ENCODE assay signal across 22 cellular contexts in genomic region chr21:14900611-14901010, GRCh38.
DNase-seq lines count a peak whose midpoint lies in the region; ATAC-seq, FAIRE-seq and TF ChIP-seq lines count a peak whose summit lies in the region.
"Had no signal": no experiment of that assay in that cellular context is flagged by ENCODE, and none has a peak within 500 bp of the region (broad histone marks: within the 10 kb centered on the region; RNA-seq: fewer than 3 reads in every experiment).

No MANE protein-coding gene starts in this region.

- H3K4ac ChIP-seq in H1 (replicated peaks; ENCODE audit: insufficient read length, low read depth, low read length) (no peak overlapping the region), mesendoderm (ENCODE audit: low read depth, low read length) (peak overlapping the region; percentile 71)

- H2AFZ ChIP-seq in H1 (ENCODE audit: low read length), result 0 out of 2 replicates have a peak overlapping the region, but pooled peaks have one; percentile 55

- FAIRE-seq in H1 (lab: Jason Lieb, UNC), result no peak

- H4K5ac ChIP-seq in H1 (ENCODE audit: insufficient read length, low read depth, low read length) (no peak overlapping the region), mesendoderm (ENCODE audit: low read length) (no peak overlapping the region)

- H3K23ac ChIP-seq in H1 (ENCODE audit: insufficient read length), result no peak overlapping the region
- H3K23ac ChIP-seq in mesendoderm (ENCODE audit: low read length), result no peak overlapping the region

- H3K79me2 ChIP-seq in H1 (ENCODE audit: control insufficient read depth in 1 of 2, insufficient read depth in 2 of 2, low read length in 2 of 2) (no peaks in the 10 kb centered on the region), mesendoderm (ENCODE audit: control insufficient read depth, insufficient read depth, low read length) (no peaks in the 10 kb centered on the region)

- H4K91ac ChIP-seq in H1 (replicated peaks; ENCODE audit: insufficient read length, low read length), result no peak overlapping the region

- no peak overlapping the region for H2BK12ac ChIP-seq in H1 (ENCODE audit: low read depth, low read length)

- TF ChIP-seq CTCF in H1 (IDR thresholded peaks at IDR 0.05; ENCODE audit: control extremely low read depth in 1 of 3, insufficient read depth in 1 of 3, low read depth in 1 of 3, low read length in 3 of 3), result no peak
- no peak for TF ChIP-seq CTCF in esophagus muscularis mucosa (IDR thresholded peaks at IDR 0.05)

- H2BK5ac ChIP-seq in H1 (ENCODE audit: low read depth, low read length) (no peak overlapping the region), mesendoderm (ENCODE audit: low read length) (no peak overlapping the region)

- H3K23me2 ChIP-seq in H1 (ENCODE audit: low read depth, low read length), result no peaks in the 10 kb centered on the region

- TF ChIP-seq POLR2A in H1 (IDR thresholded peaks at IDR 0.05; ENCODE audit: control extremely low read depth in 1 of 2, low read depth in 2 of 2, low read length in 2 of 2) (no peak), esophagus muscularis mucosa (IDR thresholded peaks at IDR 0.05; ENCODE audit: low read depth) (no peak)

- ATAC-seq in HG02623 (IDR thresholded peaks at IDR 0.05; ENCODE audit: unreplicated experiment), result no peak
- ATAC-seq: gastroesophageal sphincter, lower lobe of right lung, right cardiac atrium had no signal

- H2BK20ac ChIP-seq in H1 (ENCODE audit: low read length), result no peak overlapping the region

- no peak overlapping the region for H3K27ac ChIP-seq in H1 (ENCODE audit: low read depth, low read length)
- H3K27ac ChIP-seq in mesendoderm (ENCODE audit: low read depth, low read length), result no peak overlapping the region
- no peak overlapping the region for H3K27ac ChIP-seq in esophagus muscularis mucosa (replicated peaks in 1 of 4)
- H3K27ac ChIP-seq: gastroesophageal sphincter, lower lobe of right lung, thyroid gland had no signal

- no peaks in the 10 kb centered on the region for H3K36me3 ChIP-seq in H1 (ENCODE audit: control insufficient read depth in 2 of 4, insufficient read depth in 4 of 4, low read length in 3 of 4)
- no peaks in the 10 kb centered on the region for H3K36me3 ChIP-seq in mesendoderm (ENCODE audit: control insufficient read depth, insufficient read depth, low read length)
- H3K36me3 ChIP-seq in esophagus muscularis mucosa, result no peaks in the 10 kb centered on the region
- H3K36me3 ChIP-seq: BE2C, gastroesophageal sphincter, HAP-1, lower lobe of right lung, thyroid gland had no signal

- WGBS in H1 (ENCODE audit: extremely low coverage in 1 of 2, insufficient coverage in 1 of 2, insufficient read length in 1 of 2, insufficient replicate concordance in 2 of 2, low coverage in 1 of 2, low lambda C conversion rate in 2 of 2, missing lambda C conversion rate in 1 of 2), 2 experiments, result 87% methylated on average over 1 of the region's 1 CpG; no CpG with 5 or more reads in 1 of the 2 experiments
- WGBS in mesendoderm (ENCODE audit: extremely low coverage, insufficient coverage, low lambda C conversion rate), result no CpG with 5 or more reads among the region's 1 CpG
- 59% methylated on average over 1 of the region's 1 CpG for WGBS in esophagus muscularis mucosa

- H3K4me2 ChIP-seq in H1 (ENCODE audit: insufficient read depth in 1 of 2, low read depth in 2 of 2, low read length in 2 of 2) (no peak overlapping the region), mesendoderm (ENCODE audit: low read length) (no peak overlapping the region)

- intact Hi-C loops in esophagus muscularis mucosa (cut with DNase I), result no loop called here

- no peak for TF ChIP-seq EP300 in H1 (IDR thresholded peaks at IDR 0.05; ENCODE audit: borderline replicate concordance in 1 of 2, low read depth in 2 of 2, low read length in 2 of 2)
- TF ChIP-seq EP300 in esophagus muscularis mucosa (IDR thresholded peaks at IDR 0.05), result no peak

- H3K27me3 ChIP-seq in H1 (replicated peaks in 1 of 4; ENCODE audit: control insufficient read depth in 3 of 4, extremely low read depth in 1 of 4, insufficient read depth in 3 of 4, low read length in 3 of 4) (no peaks in the 10 kb centered on the region), mesendoderm (ENCODE audit: insufficient read depth, low read length, poor library complexity) (no peaks in the 10 kb centered on the region), esophagus muscularis mucosa (no peaks in the 10 kb centered on the region)
- H3K27me3 ChIP-seq: BE2C, gastroesophageal sphincter, thyroid gland had no signal

- H3K4me3 ChIP-seq in H1 (ENCODE audit: extremely low read depth in 1 of 4, insufficient read depth in 2 of 4, low read depth in 3 of 4, low read length in 4 of 4) (no peak overlapping the region), mesendoderm (ENCODE audit: low read length) (no peak overlapping the region), esophagus muscularis mucosa (no peak overlapping the region)
- H3K4me3 ChIP-seq: gastroesophageal sphincter, HAP-1, lower lobe of right lung, thyroid gland had no signal

- no peak overlapping the region for H3K9ac ChIP-seq in H1 (replicated peaks in 1 of 4; ENCODE audit: extremely low read depth in 1 of 4, low read depth in 3 of 4, low read length in 3 of 4)
- H3K9ac ChIP-seq in mesendoderm (ENCODE audit: low read length), result no peak overlapping the region

- no peak overlapping the region for H4K8ac ChIP-seq in H1 (ENCODE audit: extremely low read depth, insufficient read depth, low read length)
- no peak overlapping the region for H4K8ac ChIP-seq in mesendoderm (ENCODE audit: low read depth, low read length)

- H3K79me1 ChIP-seq in H1 (ENCODE audit: low read depth, low read length) (no peaks in the 10 kb centered on the region), mesendoderm (ENCODE audit: low read length) (no peaks in the 10 kb centered on the region)

- H3K4me1 ChIP-seq in H1 (replicated peaks in 1 of 4; ENCODE audit: control insufficient read depth in 3 of 4, insufficient read depth in 4 of 4, low read length in 3 of 4) (no peaks in the 10 kb centered on the region), mesendoderm (ENCODE audit: control insufficient read depth, low read depth, low read length) (no peaks in the 10 kb centered on the region), esophagus muscularis mucosa (no peaks in the 10 kb centered on the region)
- H3K4me1 ChIP-seq: gastroesophageal sphincter, HAP-1, lower lobe of right lung, thyroid gland had no signal

- CTCF ChIA-PET in H1 (lab: Charles Lee; ENCODE audit: partially characterized antibody), result no interaction called here

- DNase-seq in EL (peak; percentile 45), LHCN-M2 (ENCODE audit: low read depth) (peak; percentile 59), H1 (ENCODE audit: low read depth in 1 of 2, low spot score in 2 of 2) (no peak), mesendoderm (no peak), esophagus muscularis mucosa (ENCODE audit: extremely low spot score) (no peak), NCI-H69 (lab: John Stamatoyannopoulos, UW) (no peak), SW 1271 (lab: John Stamatoyannopoulos, UW) (no peak)
- DNase-seq: activated CD4-positive, alpha-beta T cell treated with anti-CD3 and anti-CD28 coated beads for 1 hour; activated CD8-positive, alpha-beta memory T cell treated with anti-CD3 and anti-CD28 coated beads, Interleukin-2, amount 50 U/mL, for 4 hours; BE2C; Calu3; effector memory CD4-positive, alpha-beta T cell; lower lobe of right lung; NCI-H1436 treated with DMSO at 0.1 percent for 48 hours; NK-92 treated with Interleukin-12 subunit alpha and Interleukin-12 subunit beta, amount 100 ng/mL, for 24 hours; right cardiac atrium; SHP77; stimulated activated CD4-positive, alpha-beta T cell treated with anti-CD3 and anti-CD28 coated beads, Interleukin-2, amount 100 ng/mL, for 48 hours; thyroid gland had no signal

- no peak for TF ChIP-seq RAD21 in H1 (IDR thresholded peaks at IDR 0.05 in 1 of 2, conservative IDR thresholded peaks at IDR 0.05 in 1 of 2; ENCODE audit: low read depth in 2 of 2, low read length in 2 of 2)

- H2BK15ac ChIP-seq in H1 (ENCODE audit: low read length), result no peak overlapping the region
- no peak overlapping the region for H2BK15ac ChIP-seq in mesendoderm (replicated peaks; ENCODE audit: low read depth)

- no peak overlapping the region for H2BK120ac ChIP-seq in H1 (replicated peaks; ENCODE audit: low read depth, low read length)
- no peak overlapping the region for H2BK120ac ChIP-seq in mesendoderm (ENCODE audit: low read depth, low read length)

- H2AK5ac ChIP-seq in H1 (ENCODE audit: low read depth, low read length) (no peak overlapping the region), mesendoderm (ENCODE audit: low read length) (no peak overlapping the region)

- H3K56ac ChIP-seq in H1 (replicated peaks; ENCODE audit: insufficient read length, low read depth, low read length) (no peak overlapping the region), mesendoderm (ENCODE audit: low read length) (no peak overlapping the region)

- H3K9me3 ChIP-seq in H1 (ENCODE audit: insufficient read depth in 2 of 2, low read depth in 1 of 2, low read length in 1 of 2) (no peaks in the 10 kb centered on the region), esophagus muscularis mucosa (no peaks in the 10 kb centered on the region)
- H3K9me3 ChIP-seq: BE2C, gastroesophageal sphincter, HAP-1, lower lobe of right lung, thyroid gland had no signal

- no peak overlapping the region for H3K14ac ChIP-seq in H1 (ENCODE audit: insufficient read length)

- no peak overlapping the region for H3K18ac ChIP-seq in H1 (ENCODE audit: extremely low read depth, low read length)
- H3K18ac ChIP-seq in mesendoderm (ENCODE audit: low read length), result peak overlapping the region; percentile 39

- POLR2A ChIA-PET in H1 (lab: Charles Lee; ENCODE audit: partially characterized antibody), result no interaction called here

- no peaks in the 10 kb centered on the region for H4K20me1 ChIP-seq in H1 (replicated peaks in 1 of 2; ENCODE audit: control insufficient read depth in 1 of 2, insufficient read depth in 2 of 2, low read length in 2 of 2)

TF ChIP-seq in H1, 55 proteins besides CTCF, POLR2A, EP300 and RAD21:
- TF ChIP-seq ASH2L (IDR thresholded peaks at IDR 0.05; ENCODE audit: low read length) (no peak), TBP (IDR thresholded peaks at IDR 0.05; ENCODE audit: low read depth, low read length) (no peak), CBX8 (IDR thresholded peaks at IDR 0.05; ENCODE audit: borderline replicate concordance, low read depth, low read length) (no peak), TCF12 (IDR thresholded peaks at IDR 0.05; ENCODE audit: low read depth, low read length) (no peak), ATF3 (IDR thresholded peaks at IDR 0.05; ENCODE audit: insufficient read depth, low read depth, low read length) (no peak), RBBP5 (IDR thresholded peaks at IDR 0.05; ENCODE audit: borderline replicate concordance, low read depth, low read length) (no peak)

Comparison
In these comparisons a context has a peak if more than half of its experiments do, and no peak if none do; other contexts are left out.
1. DNase-seq: peak in EL (single experiment) and LHCN-M2 (single experiment); none in H1 (0 of 2), mesendoderm (single experiment), esophagus muscularis mucosa (single experiment), NCI-H69 (single experiment) and SW 1271 (0 of 2).